16 cellular contexts compared by ENCODE assay signal in genomic region chr15:68203956-68204355, GRCh38. TPM values are rescaled to one million over a fixed set of nuclear protein-coding genes. Genes with fewer than 3 reads are reported as not detected.
DNase-seq lines count a peak whose midpoint lies in the region; TF ChIP-seq lines count a peak whose summit lies in the region.
"Had no signal": no experiment of that assay in that cellular context is flagged by ENCODE, and none has a peak within 500 bp of the region (broad histone marks: within the 10 kb centered on the region; RNA-seq: fewer than 3 reads in every experiment).

No MANE protein-coding gene starts in this region.

- no peaks in the 10 kb centered on the region for H3K9me2 ChIP-seq in hepatocyte (replicated peaks; ENCODE audit: insufficient read depth)

- H3K9me3 ChIP-seq in BLaER1 treated with 17β-estradiol and CSF1 and Interleukin-3, amounts not matched to agents 10 nM and 100 nM (replicated peaks in 1 of 11), result no peaks in the 10 kb centered on the region
- H3K9me3 ChIP-seq in NT2/D1 (ENCODE audit: insufficient read depth, low read length) (no peaks in the 10 kb centered on the region), hepatocyte (ENCODE audit: low read depth) (no peaks in the 10 kb centered on the region)
- H3K9me3 ChIP-seq: A549 had no signal

- H3K36me3 ChIP-seq in BLaER1 treated with 17β-estradiol and CSF1 and Interleukin-3, amounts not matched to agents 10 nM and 100 nM, result peaks cover 0 to 12% (median 4%) of the 10 kb centered on the region in 11 experiments; a peak in 7 of 22 replicates
- H3K36me3 ChIP-seq in NT2/D1 (ENCODE audit: insufficient read depth, insufficient read length, low read length), result peaks cover 48% of the 10 kb centered on the region
- H3K36me3 ChIP-seq in hepatocyte (replicated peaks; ENCODE audit: insufficient read depth, low read depth), result no peaks in the 10 kb centered on the region
- H3K36me3 ChIP-seq in rectal smooth muscle tissue (ENCODE audit: control insufficient read depth, insufficient read depth, low read length), result no peaks in the 10 kb centered on the region

- no peaks in the 10 kb centered on the region for H3K27me3 ChIP-seq in BLaER1 treated with 17β-estradiol and CSF1 and Interleukin-3, amounts not matched to agents 10 nM and 100 nM
- H3K27me3 ChIP-seq in NT2/D1 (ENCODE audit: insufficient read depth, insufficient read length) (no peaks in the 10 kb centered on the region), hepatocyte (no peaks in the 10 kb centered on the region), rectal smooth muscle tissue (ENCODE audit: control insufficient read depth, insufficient read depth, low read length) (no peaks in the 10 kb centered on the region)

- peak overlapping the region; percentile 94 to 100 (median 97) for H3K4me2 ChIP-seq in BLaER1 treated with 17β-estradiol and CSF1 and Interleukin-3, amounts not matched to agents 10 nM and 100 nM
- peak overlapping the region; percentile 77 for H3K4me2 ChIP-seq in hepatocyte
- H3K4me2 ChIP-seq: A549 had no signal

- H3K27me3 Mint-ChIP-seq in activated CD4-positive, alpha-beta T cell treated with anti-CD3 and anti-CD28 coated beads, Interleukin-2, amount 10 ng/mL, durations not matched to agents 24 days and 14 days, result no peaks in the 10 kb centered on the region
- H3K27me3 Mint-ChIP-seq: CD4-positive, alpha-beta memory T cell had no signal

- peaks cover 94 to 100% (median 98%) of the 10 kb centered on the region in 10 experiments for H3K4me1 ChIP-seq in BLaER1 treated with 17β-estradiol and CSF1 and Interleukin-3, amounts not matched to agents 10 nM and 100 nM
- H3K4me1 ChIP-seq in NT2/D1 (ENCODE audit: insufficient read depth, insufficient read length) (peaks cover 36% of the 10 kb centered on the region), hepatocyte (ENCODE audit: insufficient read depth) (peaks cover 54% of the 10 kb centered on the region), rectal smooth muscle tissue (ENCODE audit: control insufficient read depth, insufficient read depth, low read length) (peaks cover 16% of the 10 kb centered on the region)

- H3K4me3 Mint-ChIP-seq in activated CD4-positive, alpha-beta T cell treated with anti-CD3 and anti-CD28 coated beads, Interleukin-2, amount 10 ng/mL, durations not matched to agents 24 days and 14 days, result no peak overlapping the region
- H3K4me3 Mint-ChIP-seq: HFFc6 had no signal

- H3K4me1 Mint-ChIP-seq in activated CD4-positive, alpha-beta T cell treated with anti-CD3 and anti-CD28 coated beads, Interleukin-2, amount 10 ng/mL, durations not matched to agents 24 days and 14 days, result peaks cover 32% of the 10 kb centered on the region

- intact Hi-C loops in activated CD4-positive, alpha-beta T cell treated with anti-CD3 and anti-CD28 coated beads, Interleukin-2, amount 10 ng/mL, durations not matched to agents 24 days and 14 days (cut with micrococcal nuclease), result no loop called here

- TF ChIP-seq CTCF in hepatocyte (IDR thresholded peaks at IDR 0.05; ENCODE audit: poor library complexity), result no peak

- H3K4me3 ChIP-seq in BLaER1 treated with 17β-estradiol and CSF1 and Interleukin-3, amounts not matched to agents 10 nM and 100 nM, result peak overlapping the region; percentile 55 to 72 (median 60)
- H3K4me3 ChIP-seq in NT2/D1 (ENCODE audit: insufficient read length, low read depth), result no peak overlapping the region
- H3K4me3 ChIP-seq in hepatocyte, result no peak overlapping the region
- peak overlapping the region; percentile 67 for H3K4me3 ChIP-seq in rectal smooth muscle tissue (ENCODE audit: low read length)
- H3K4me3 ChIP-seq: A549 had no signal

- peak overlapping the region in 10 of 11 experiments; percentile 75 to 86 (median 79); a peak in 16 of 22 replicates for H3K9ac ChIP-seq in BLaER1 treated with 17β-estradiol and CSF1 and Interleukin-3, amounts not matched to agents 10 nM and 100 nM
- H3K9ac ChIP-seq in NT2/D1 (ENCODE audit: insufficient read length, low read depth) (peak overlapping the region; percentile 25), rectal smooth muscle tissue (ENCODE audit: low read length) (no peak overlapping the region)

- H3K9me3 Mint-ChIP-seq in activated CD4-positive, alpha-beta T cell treated with anti-CD3 and anti-CD28 coated beads, Interleukin-2, amount 10 ng/mL, durations not matched to agents 24 days and 14 days, result no peaks in the 10 kb centered on the region
- H3K9me3 Mint-ChIP-seq: CD4-positive, alpha-beta memory T cell; HFFc6 had no signal

- H4K20me1 ChIP-seq in BLaER1 treated with 17β-estradiol and CSF1 and Interleukin-3, amounts not matched to agents 10 nM and 100 nM, result peaks cover 0 to 34% (median 28%) of the 10 kb centered on the region in 11 experiments; a peak in 15 of 22 replicates
- peaks cover 4% of the 10 kb centered on the region for H4K20me1 ChIP-seq in hepatocyte (ENCODE audit: insufficient read depth, poor library complexity, severe bottlenecking)

- peak overlapping the region; percentile 79 to 91 (median 87); a peak in 17 of 22 replicates for H3K27ac ChIP-seq in BLaER1 treated with 17β-estradiol and CSF1 and Interleukin-3, amounts not matched to agents 10 nM and 100 nM
- H3K27ac ChIP-seq in hepatocyte, result peak overlapping the region; percentile 97
- no peak overlapping the region for H3K27ac ChIP-seq in rectal smooth muscle tissue (ENCODE audit: low read depth, low read length)
- H3K27ac ChIP-seq: A549 had no signal

- H3K79me2 ChIP-seq in hepatocyte, result peaks cover 51% of the 10 kb centered on the region

- no peak overlapping the region for H2AFZ ChIP-seq in hepatocyte

- H3K36me3 Mint-ChIP-seq in activated CD4-positive, alpha-beta T cell treated with anti-CD3 and anti-CD28 coated beads, Interleukin-2, amount 10 ng/mL, durations not matched to agents 24 days and 14 days (ENCODE audit: low read depth), result peaks cover 18% of the 10 kb centered on the region
- H3K36me3 Mint-ChIP-seq: CD4-positive, alpha-beta memory T cell had no signal

- WGBS in hepatocyte (ENCODE audit: low lambda C conversion rate, missing lambda C conversion rate), result 98% methylated on average over 5 of the region's 5 CpGs

- no peak for DNase-seq in NT2/D1 (ENCODE audit: low read depth, low spot score)
- no peak for DNase-seq in hepatocyte (ENCODE audit: low spot score)
- DNase-seq in activated T-cell treated with anti-CD3 and anti-CD28 coated beads, Interleukin-2, amount 50 U/mL, for 48 hours, result no peak
- no peak for DNase-seq in GM19238 (ENCODE audit: insufficient read length, low spot score)
- no peak for DNase-seq in activated CD4-positive, alpha-beta T cell treated with anti-CD3 and anti-CD28 coated beads, Interleukin-2, amount 10 ng/mL, durations not matched to agents 24 days and 14 days
- DNase-seq in NCI-H2196 (lab: John Stamatoyannopoulos, UW; ENCODE audit: unreplicated experiment), result no peak
- DNase-seq: CD4-positive, alpha-beta memory T cell; GF-D8; HFFc6; Karpas-422; NCI-H1930; NCI-H2171; NCI-H510A treated with DMSO at 0.1 percent for 48 hours had no signal

- no peak overlapping the region for H3K27ac Mint-ChIP-seq in activated CD4-positive, alpha-beta T cell treated with anti-CD3 and anti-CD28 coated beads, Interleukin-2, amount 10 ng/mL, durations not matched to agents 24 days and 14 days
- H3K27ac Mint-ChIP-seq: HFFc6 had no signal

RNA-seq across cellular contexts. Expression of gene CALML4, which starts 1.2 kb away (rescaled TPM):
- total RNA-seq in hepatocyte, result 44.8 and 49.6 TPM in 2 replicates
- polyA plus RNA-seq in hepatocyte, result 72.7 and 79.8 TPM in 2 replicates
- total RNA-seq in activated CD4-positive, alpha-beta T cell treated with anti-CD3 and anti-CD28 coated beads, Interleukin-2, amount 10 ng/mL, durations not matched to agents 24 days and 14 days, result 14.6 and 16.5 TPM in 2 replicates

RNA-seq across cellular contexts. Expression of gene CLN6, which starts 25.6 kb away (rescaled TPM):
- 18.7 and 19.5 TPM in 2 replicates for total RNA-seq in hepatocyte
- polyA plus RNA-seq in hepatocyte, result 10.7 and 11.0 TPM in 2 replicates
- 99.0 and 102 TPM in 2 replicates for total RNA-seq in activated CD4-positive, alpha-beta T cell treated with anti-CD3 and anti-CD28 coated beads, Interleukin-2, amount 10 ng/mL, durations not matched to agents 24 days and 14 days

Comparison
In these comparisons a context has a peak if more than half of its experiments do, and no peak if none do; other contexts are left out.
1. H3K4me3 ChIP-seq: peak in BLaER1 treated with 17β-estradiol and CSF1 and Interleukin-3, amounts not matched to agents 10 nM and 100 nM (10 of 10) and rectal smooth muscle tissue (single experiment); none in NT2/D1 (single experiment) and hepatocyte (single experiment).